ENCODE assay signal across 10 cellular contexts in the genomic region with DNA sequence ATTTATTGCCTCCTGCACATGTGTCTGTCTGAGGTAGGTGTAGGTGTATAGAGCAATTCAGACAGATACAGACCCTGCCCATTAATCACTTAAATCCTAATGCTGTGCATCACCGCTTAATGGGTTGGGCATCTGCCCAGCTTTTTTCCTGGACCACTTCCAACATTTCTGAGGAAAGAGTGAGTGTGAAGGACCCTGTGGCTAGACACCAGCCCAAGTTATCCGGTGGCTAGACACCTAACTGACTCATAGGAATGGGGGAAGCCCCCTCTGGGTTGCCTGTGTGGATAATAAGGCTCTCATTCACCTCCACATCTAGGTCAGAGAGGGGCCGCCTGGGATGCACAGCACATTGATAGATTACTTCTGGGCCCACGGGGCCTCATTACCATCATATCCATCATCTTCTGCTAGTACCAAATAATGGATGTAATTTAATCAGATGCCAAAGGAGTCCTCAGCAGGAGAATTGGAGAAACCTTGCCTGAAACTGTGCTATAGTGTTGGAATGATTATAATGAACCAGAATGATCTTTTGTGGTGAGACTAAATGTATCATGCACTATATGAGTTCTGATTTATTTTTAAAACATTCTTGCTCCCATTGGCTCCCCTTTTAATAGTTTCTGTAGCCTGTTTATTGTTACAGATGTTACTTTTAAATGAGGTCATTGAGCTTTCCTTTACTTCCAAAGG.
DNase-seq lines count a peak whose midpoint lies in the region; TF ChIP-seq lines count a peak whose summit lies in the region.
"Had no signal": no experiment of that assay in that cellular context is flagged by ENCODE, and none has a peak within 500 bp of the region (broad histone marks: within the 10 kb centered on the region; RNA-seq: fewer than 3 reads in every experiment).

No MANE protein-coding gene starts in this region.

- no peaks in the 10 kb centered on the region for H3K36me3 ChIP-seq in brain microvascular endothelial cell (replicated peaks)
- H3K36me3 ChIP-seq in CD8-positive, alpha-beta memory T cell (ENCODE audit: insufficient read depth, low read length), result no peaks in the 10 kb centered on the region
- H3K36me3 ChIP-seq: neural progenitor cell had no signal

- H3K4me1 ChIP-seq in CD8-positive, alpha-beta memory T cell (ENCODE audit: insufficient read depth, low read length), result no peaks in the 10 kb centered on the region
- H3K4me1 ChIP-seq: neural progenitor cell had no signal

- no peaks in the 10 kb centered on the region for H3K9me3 Mint-ChIP-seq in CD8-positive, alpha-beta memory T cell
- H3K9me3 Mint-ChIP-seq: neural progenitor cell; stimulated activated memory B cell treated with anti-CD40 and anti-IgM and Interleukin-4, amounts not matched to agents 10 μg/mL and 1 μg/mL and 100 μg/mL, for 72 hours had no signal

- DNase-seq in NCI-H1694 (lab: John Stamatoyannopoulos, UW), result peak; percentile 28
- DNase-seq in NCI-H1694 treated with DMSO at 0.1 percent for 48 hours (lab: John Stamatoyannopoulos, UW), result no peak
- peak; percentile 57 for DNase-seq in NCI-H2029 (lab: John Stamatoyannopoulos, UW)
- DNase-seq in brain microvascular endothelial cell, result peak; percentile 32
- peak; percentile 72 for DNase-seq in retinal pigment epithelial cell (ENCODE audit: low read depth)
- DNase-seq in KBM-7, result no peak
- DNase-seq in COLO829 (ENCODE audit: low spot score), result no peak
- no peak for DNase-seq in CD8-positive, alpha-beta memory T cell

- no peaks in the 10 kb centered on the region for H3K4me1 Mint-ChIP-seq in CD8-positive, alpha-beta memory T cell
- H3K4me1 Mint-ChIP-seq: stimulated activated memory B cell treated with anti-CD40 and anti-IgM and Interleukin-4, amounts not matched to agents 10 μg/mL and 1 μg/mL and 100 μg/mL, for 72 hours had no signal

- CTCF ChIA-PET in CD8-positive, alpha-beta memory T cell (lab: Charles Lee), result interaction anchor here (0.6 kb wide), 1 partner anchor 60 kb away, joined by 3 read pairs; no protein-coding TSS in a partner anchor

- POLR2A ChIA-PET in CD8-positive, alpha-beta memory T cell (lab: Charles Lee), result no interaction called here

- H3K9me3 ChIP-seq in CD8-positive, alpha-beta memory T cell (ENCODE audit: low read length), result no peaks in the 10 kb centered on the region

- TF ChIP-seq CTCF in brain microvascular endothelial cell (IDR thresholded peaks at IDR 0.05; ENCODE audit: low read depth, low read length, missing control alignments), result no peak
- TF ChIP-seq CTCF in retinal pigment epithelial cell (conservative IDR thresholded peaks at IDR 0.05; ENCODE audit: low read depth, low read length), result no peak

- H3K27ac ChIP-seq in brain microvascular endothelial cell, result no peak overlapping the region
- H3K27ac ChIP-seq in CD8-positive, alpha-beta memory T cell (ENCODE audit: low read depth, low read length), result no peak overlapping the region
- H3K27ac ChIP-seq: neural progenitor cell had no signal

- in situ Hi-C loops in brain microvascular endothelial cell (cut with HindIII; ENCODE audit: low pct_ligation_motif_present, low sequenced_read_pairs), result no loop called here
- in situ Hi-C loops in KBM-7 (cut with MboI; ENCODE audit: low pct_unique_long_range_greater_than_20kb, low sequenced_read_pairs), result no loop called here

- no peak overlapping the region for H3K27ac Mint-ChIP-seq in CD8-positive, alpha-beta memory T cell
- H3K27ac Mint-ChIP-seq: stimulated activated memory B cell treated with anti-CD40 and anti-IgM and Interleukin-4, amounts not matched to agents 10 μg/mL and 1 μg/mL and 100 μg/mL, for 72 hours had no signal

- H3K36me3 Mint-ChIP-seq in CD8-positive, alpha-beta memory T cell, result no peaks in the 10 kb centered on the region
- H3K36me3 Mint-ChIP-seq: stimulated activated memory B cell treated with anti-CD40 and anti-IgM and Interleukin-4, amounts not matched to agents 10 μg/mL and 1 μg/mL and 100 μg/mL, for 72 hours had no signal

- H3K4me3 Mint-ChIP-seq in CD8-positive, alpha-beta memory T cell, result no peak overlapping the region
- H3K4me3 Mint-ChIP-seq: neural progenitor cell; stimulated activated memory B cell treated with anti-CD40 and anti-IgM and Interleukin-4, amounts not matched to agents 10 μg/mL and 1 μg/mL and 100 μg/mL, for 72 hours had no signal

- no peaks in the 10 kb centered on the region for H3K27me3 ChIP-seq in brain microvascular endothelial cell (replicated peaks)
- H3K27me3 ChIP-seq in CD8-positive, alpha-beta memory T cell (ENCODE audit: insufficient read depth, low read length, poor library complexity, severe bottlenecking), result no peaks in the 10 kb centered on the region
- H3K27me3 ChIP-seq: neural progenitor cell had no signal

- H3K4me3 ChIP-seq in brain microvascular endothelial cell (ENCODE audit: low read depth, low read length) (no peak overlapping the region), retinal pigment epithelial cell (ENCODE audit: low read length) (no peak overlapping the region)
- no peak overlapping the region for H3K4me3 ChIP-seq in CD8-positive, alpha-beta memory T cell (ENCODE audit: low read length)
- H3K4me3 ChIP-seq: neural progenitor cell had no signal

- H3K27me3 Mint-ChIP-seq in CD8-positive, alpha-beta memory T cell, result peaks cover 3 to 21% of the 10 kb centered on the region in 2 donors

Comparison
In these comparisons a context has a peak if more than half of its experiments do, and no peak if none do; other contexts are left out.
1. DNase-seq: peak in NCI-H1694 (single experiment), NCI-H2029 (single experiment), brain microvascular endothelial cell (single experiment) and retinal pigment epithelial cell (single experiment); none in NCI-H1694 treated with DMSO at 0.1 percent for 48 hours (single experiment), KBM-7 (single experiment), COLO829 (single experiment) and CD8-positive, alpha-beta memory T cell (0 of 5).